8 cellular contexts compared by ENCODE assay signal in the genomic region with DNA sequence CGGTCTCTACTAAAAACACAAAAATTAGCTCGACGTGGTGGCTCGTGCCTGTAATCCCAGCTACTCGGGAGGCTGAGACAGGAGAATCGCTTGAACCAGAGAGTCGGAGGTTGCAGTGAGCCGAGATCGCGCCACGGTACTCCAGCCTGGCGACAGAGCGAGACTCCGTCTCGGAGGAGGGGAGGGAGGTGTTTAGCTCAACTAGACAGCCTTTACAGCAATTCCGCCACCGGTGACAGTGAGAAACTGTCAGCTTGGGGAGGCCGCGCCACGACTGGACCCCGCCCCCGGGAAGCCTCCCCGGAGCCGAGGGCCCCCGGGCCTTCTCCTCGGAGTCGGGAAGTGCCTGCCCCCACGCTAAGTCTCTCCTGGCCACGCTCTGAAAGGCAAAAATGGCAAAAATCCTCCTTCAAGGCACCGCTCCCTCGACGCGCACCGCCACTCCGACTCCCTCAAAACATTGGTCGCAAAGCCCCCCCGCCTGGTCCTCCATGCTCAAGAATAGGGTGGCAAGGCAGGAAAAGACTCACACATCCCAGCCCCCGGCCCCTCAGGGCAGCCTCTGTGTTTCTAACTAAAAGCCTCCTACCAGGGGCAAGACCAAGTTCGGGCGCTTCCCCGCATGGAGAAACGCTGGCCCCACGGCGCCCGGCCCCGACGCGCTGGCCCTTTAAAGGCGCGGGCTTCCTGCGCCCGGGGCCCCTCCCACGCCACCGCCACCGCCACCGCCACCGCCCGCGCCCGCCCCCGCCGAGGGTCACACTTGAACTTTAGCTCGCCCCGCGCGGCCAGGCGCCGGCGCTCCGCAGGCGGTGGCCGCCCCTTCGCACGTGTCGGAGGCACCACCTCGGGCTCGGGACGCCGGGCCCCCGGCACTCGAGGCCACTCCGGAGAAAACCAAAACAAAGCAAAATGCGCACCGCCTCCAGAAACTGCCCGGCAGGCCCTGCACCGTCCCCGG. TPM values are rescaled to one million over a fixed set of nuclear protein-coding genes. Genes with fewer than 3 reads are reported as not detected.
DNase-seq lines count a peak whose midpoint lies in the region; TF ChIP-seq lines count a peak whose summit lies in the region.

No MANE protein-coding gene starts in this region.

- no peak overlapping the region for H4K8ac ChIP-seq in H9 (replicated peaks; ENCODE audit: insufficient read length, low read depth, low read length)

- H3K79me1 ChIP-seq in H9 (ENCODE audit: insufficient read depth, low read depth, low read length, poor library complexity, severe bottlenecking): no peaks in the 10 kb centered on the region

- no peak overlapping the region for H3K56ac ChIP-seq in H9 (ENCODE audit: insufficient read length, low read depth, low read length)

- H3K4me2 ChIP-seq in H9 (ENCODE audit: insufficient read depth, insufficient read length, low read length): peak overlapping the region; percentile 79

- H3K27me3 ChIP-seq in H9 (ENCODE audit: insufficient read depth, low read length): no peaks in the 10 kb centered on the region
- H3K27me3 ChIP-seq in stomach: no peaks in the 10 kb centered on the region

- peaks cover 25% of the 10 kb centered on the region for H3K23me2 ChIP-seq in H9 (ENCODE audit: insufficient read length, low read depth, low read length, poor library complexity, severe bottlenecking)

- peak overlapping the region; percentile 79 for H3K9ac ChIP-seq in H9 (ENCODE audit: extremely low read depth, insufficient read length, low read length)

- no peaks in the 10 kb centered on the region for H3K9me3 ChIP-seq in H9 (ENCODE audit: control insufficient read depth, low read depth, low read length)
- no peaks in the 10 kb centered on the region for H3K9me3 ChIP-seq in stomach

- no peak overlapping the region for H3K27ac ChIP-seq in H9 (ENCODE audit: insufficient read length, low read depth, low read length)
- H3K27ac ChIP-seq in stomach: peak overlapping the region; percentile 96 to 100 (median 99)

- DNase-seq in D341Med (ENCODE audit: low spot score) (peak; percentile 49), H9 (peak; percentile 37), NOMO-1 treated with dmso at 0.1 percent for 144 hours (lab: John Stamatoyannopoulos, UW; ENCODE audit: unreplicated experiment) (peak; percentile 28), fibroblast of mammary gland (ENCODE audit: low read depth) (no peak), nephron progenitor cell (peak; percentile 71), stomach (peak; percentile 82), NCI-H1436 (lab: John Stamatoyannopoulos, UW) (no peak)
- peak; percentile 76 for DNase-seq in activated T-helper 1 cell treated with anti-CD3 and anti-CD28 coated beads, Interleukin-12 subunit alpha, Interleukin-12 subunit beta, Interleukin-2, Interleukin-4 antibody, amounts not matched to agents 30 ng/mL and 10 ng/mL and 1 ng/mL, durations not matched to agents 14 hours and 24 hours and 36 hours (ENCODE audit: low spot score)

- H3K36me3 Mint-ChIP-seq in H9 (ENCODE audit: insufficient read depth in 1 of 3, low read depth in 3 of 3) (peaks cover 0 to 10% (median 8%) of the 10 kb centered on the region in 3 experiments; a peak in 4 of 7 replicates), nephron progenitor cell (ENCODE audit: low read depth) (no peaks in the 10 kb centered on the region)
- H3K36me3 Mint-ChIP-seq in activated T-helper 1 cell treated with anti-CD3 and anti-CD28 coated beads, Interleukin-12 subunit alpha, Interleukin-12 subunit beta, Interleukin-2, Interleukin-4 antibody, amounts not matched to agents 30 ng/mL and 10 ng/mL and 1 ng/mL, durations not matched to agents 14 hours and 24 hours and 36 hours (ENCODE audit: low read depth): peaks cover 24% of the 10 kb centered on the region

- no peak overlapping the region for H4K91ac ChIP-seq in H9 (ENCODE audit: insufficient read length, low read depth, low read length)

- H3K4me1 ChIP-seq in H9 (ENCODE audit: insufficient read depth, low read length): peaks cover 10% of the 10 kb centered on the region; the same call in 1 of the 2 replicates
- peaks cover 36 to 58% (median 47%) of the 10 kb centered on the region in 4 donors for H3K4me1 ChIP-seq in stomach

- peak overlapping the region; percentile 91 to 97 for H3K4me3 Mint-ChIP-seq in H9
- peak overlapping the region; percentile 90 for H3K4me3 Mint-ChIP-seq in activated T-helper 1 cell treated with anti-CD3 and anti-CD28 coated beads, Interleukin-12 subunit alpha, Interleukin-12 subunit beta, Interleukin-2, Interleukin-4 antibody, amounts not matched to agents 30 ng/mL and 10 ng/mL and 1 ng/mL, durations not matched to agents 14 hours and 24 hours and 36 hours
- H3K4me3 Mint-ChIP-seq in nephron progenitor cell: peak overlapping the region; percentile 90

- H2BK5ac ChIP-seq in H9 (ENCODE audit: insufficient read length, low read length): no peak overlapping the region

- no peak overlapping the region for H3K23ac ChIP-seq in H9 (ENCODE audit: insufficient read length, low read depth, low read length)

- no CpG with 5 or more reads among the region's 87 CpGs for WGBS in H9 (ENCODE audit: extremely low coverage, insufficient read length, low lambda C conversion rate)
- WGBS in stomach, 5 donors: 1 to 4% (median 2%) methylated on average over 26 to 87 of the region's 87 CpGs

- H3K4me1 Mint-ChIP-seq in H9: peaks cover 51 to 59% of the 10 kb centered on the region in 2 experiments
- peaks cover 56% of the 10 kb centered on the region for H3K4me1 Mint-ChIP-seq in activated T-helper 1 cell treated with anti-CD3 and anti-CD28 coated beads, Interleukin-12 subunit alpha, Interleukin-12 subunit beta, Interleukin-2, Interleukin-4 antibody, amounts not matched to agents 30 ng/mL and 10 ng/mL and 1 ng/mL, durations not matched to agents 14 hours and 24 hours and 36 hours (ENCODE audit: low read depth)
- peaks cover 41% of the 10 kb centered on the region for H3K4me1 Mint-ChIP-seq in nephron progenitor cell

- H3K27me3 Mint-ChIP-seq in H9 (ENCODE audit: low read depth) (no peaks in the 10 kb centered on the region), nephron progenitor cell (ENCODE audit: low read depth, poor library complexity) (peaks cover 52% of the 10 kb centered on the region)
- H3K27me3 Mint-ChIP-seq in activated T-helper 1 cell treated with anti-CD3 and anti-CD28 coated beads, Interleukin-12 subunit alpha, Interleukin-12 subunit beta, Interleukin-2, Interleukin-4 antibody, amounts not matched to agents 30 ng/mL and 10 ng/mL and 1 ng/mL, durations not matched to agents 14 hours and 24 hours and 36 hours (ENCODE audit: insufficient read depth): peaks cover 2% of the 10 kb centered on the region

- H3K4me3 ChIP-seq in fibroblast of mammary gland (ENCODE audit: control insufficient read depth, low read depth, low read length) (peak overlapping the region; percentile 75), stomach (peak overlapping the region; percentile 76 to 94 (median 91))

- H2BK15ac ChIP-seq in H9 (ENCODE audit: low read depth, low read length): no peak overlapping the region; the same call in 1 of the 2 replicates

- no peak overlapping the region for H2AFZ ChIP-seq in H9 (ENCODE audit: low read length)

- H3K4ac ChIP-seq in H9 (ENCODE audit: low read depth, low read length): no peak overlapping the region

- no peak overlapping the region for H2AK5ac ChIP-seq in H9 (ENCODE audit: insufficient read length, low read length)

- H2BK120ac ChIP-seq in H9 (ENCODE audit: low read depth, low read length, poor library complexity, severe bottlenecking): peak overlapping the region; percentile 2

- no peak overlapping the region for H3K18ac ChIP-seq in H9 (ENCODE audit: insufficient read length, low read depth, low read length)

- TF ChIP-seq EP300 in stomach (IDR thresholded peaks at IDR 0.05): no peak

- H4K20me1 ChIP-seq in H9 (ENCODE audit: control insufficient read depth, insufficient read depth, insufficient read length): no peaks in the 10 kb centered on the region

- no peak overlapping the region for H2BK20ac ChIP-seq in H9 (ENCODE audit: low read depth, low read length, poor library complexity, severe bottlenecking)

- intact Hi-C loops in activated T-helper 1 cell treated with anti-CD3 and anti-CD28 coated beads, Interleukin-12 subunit alpha, Interleukin-12 subunit beta, Interleukin-2, Interleukin-4 antibody, amounts not matched to agents 30 ng/mL and 10 ng/mL and 1 ng/mL, durations not matched to agents 14 hours and 24 hours and 36 hours (cut with micrococcal nuclease): loop anchor here (1.0 to 5.0 kb wide), 9 partner anchors 92 to 977 kb away; a partner anchor contains a TSS
- intact Hi-C loops in stomach (cut with DNase I; ENCODE audit: low total_unique reads): no loop called here

- TF ChIP-seq POLR2A in stomach (IDR thresholded peaks at IDR 0.05): no peak

- peaks cover 40% of the 10 kb centered on the region; the same call in 1 of the 2 replicates for H3K79me2 ChIP-seq in H9 (ENCODE audit: insufficient read depth, low read length)

- H2BK12ac ChIP-seq in H9 (ENCODE audit: insufficient read length, low read depth, low read length): no peak overlapping the region

- H3K36me3 ChIP-seq in stomach: no peaks in the 10 kb centered on the region

- H3K27ac Mint-ChIP-seq in H9: peak overlapping the region; percentile 52 to 98 (median 79); a peak in 5 of 7 replicates
- peak overlapping the region; percentile 94 for H3K27ac Mint-ChIP-seq in activated T-helper 1 cell treated with anti-CD3 and anti-CD28 coated beads, Interleukin-12 subunit alpha, Interleukin-12 subunit beta, Interleukin-2, Interleukin-4 antibody, amounts not matched to agents 30 ng/mL and 10 ng/mL and 1 ng/mL, durations not matched to agents 14 hours and 24 hours and 36 hours
- no peak overlapping the region for H3K27ac Mint-ChIP-seq in nephron progenitor cell

- H4K5ac ChIP-seq in H9 (ENCODE audit: insufficient read length, low read depth, low read length): no peak overlapping the region

- no peaks in the 10 kb centered on the region; a peak in 1 of 5 replicates for H3K9me3 Mint-ChIP-seq in H9
- H3K9me3 Mint-ChIP-seq in activated T-helper 1 cell treated with anti-CD3 and anti-CD28 coated beads, Interleukin-12 subunit alpha, Interleukin-12 subunit beta, Interleukin-2, Interleukin-4 antibody, amounts not matched to agents 30 ng/mL and 10 ng/mL and 1 ng/mL, durations not matched to agents 14 hours and 24 hours and 36 hours: no peaks in the 10 kb centered on the region
- H3K9me3 Mint-ChIP-seq in nephron progenitor cell: peaks cover 6% of the 10 kb centered on the region

- TF ChIP-seq CTCF in H9 (conservative IDR thresholded peaks at IDR 0.05) (no peak), fibroblast of mammary gland (conservative IDR thresholded peaks at IDR 0.05; ENCODE audit: control insufficient read depth, insufficient read depth, low read depth, low read length) (no peak), nephron progenitor cell (IDR thresholded peaks at IDR 0.05) (no peak), stomach (IDR thresholded peaks at IDR 0.05) (no peak)

- no peak overlapping the region for H3T11ph ChIP-seq in H9 (ENCODE audit: low read length)

- peak overlapping the region; percentile 76 for H3K14ac ChIP-seq in H9 (ENCODE audit: insufficient read depth, low read length)

RNA-seq across cellular contexts. Expression of a gene that starts 2.1 kb away (rescaled TPM):
- total RNA-seq in H9 (2021) (43.5 and 44.6 TPM in 2 replicates), stomach (10 to 100 TPM; 12.9 to 43.7 (median 26.6) TPM)
- 41.9 and 43.1 TPM in 2 replicates for total RNA-seq in activated T-helper 1 cell treated with anti-CD3 and anti-CD28 coated beads, Interleukin-12 subunit alpha, Interleukin-12 subunit beta, Interleukin-2, Interleukin-4 antibody, amounts not matched to agents 30 ng/mL and 10 ng/mL and 1 ng/mL, durations not matched to agents 14 hours and 24 hours and 36 hours
- polyA plus RNA-seq in stomach: 1 to 10 TPM; 4.2 to 9.9 (median 7.8) TPM

Comparison
In these comparisons a context has a peak if more than half of its experiments do, and no peak if none do; other contexts are left out.
1. DNase-seq: peak in D341Med (single experiment), H9 (single experiment), NOMO-1 treated with dmso at 0.1 percent for 144 hours (single experiment), activated T-helper 1 cell treated with anti-CD3 and anti-CD28 coated beads, Interleukin-12 subunit alpha, Interleukin-12 subunit beta, Interleukin-2, Interleukin-4 antibody, amounts not matched to agents 30 ng/mL and 10 ng/mL and 1 ng/mL, durations not matched to agents 14 hours and 24 hours and 36 hours (single experiment), nephron progenitor cell (single experiment) and stomach (single experiment); none in fibroblast of mammary gland (single experiment) and NCI-H1436 (single experiment).
2. Peak in every context shown above with its lines, with median percentiles within 50 percentile points of each other: H3K4me3 Mint-ChIP-seq.